In genomic region chr6:122530440-122531046, GRCh38 we compare ENCODE assay signal across 8 cellular contexts. TPM values are rescaled to one million over a fixed set of nuclear protein-coding genes. Genes with fewer than 3 reads are reported as not detected.
DNase-seq lines count a peak whose midpoint lies in the region; ATAC-seq and TF ChIP-seq lines count a peak whose summit lies in the region.

No MANE protein-coding gene starts in this region.

- no peak for TF ChIP-seq EP300 in tibial nerve (IDR thresholded peaks at IDR 0.05)

- DNase-seq in DMS 273 (lab: John Stamatoyannopoulos, UW; ENCODE audit: unreplicated experiment) (peak; percentile 81), NCI-H510A (lab: John Stamatoyannopoulos, UW) (peak; percentile 1), epithelial cell of esophagus (ENCODE audit: low read depth) (peak; percentile 75), tibial nerve (ENCODE audit: low spot score in 2 of 2) (peak in 1 of 2 donors; percentile 81)
- DNase-seq in activated CD4-positive, alpha-beta T cell treated with anti-CD3 and anti-CD28 coated beads, Interleukin-2, amount 10 ng/mL, durations not matched to agents 24 days and 14 days = peak; percentile 88
- DNase-seq in naive thymus-derived CD4-positive, alpha-beta T cell = peak in 8 of 9 donors; percentile 36 to 73 (median 64)

- TF ChIP-seq CTCF in epithelial cell of esophagus (IDR thresholded peaks at IDR 0.05; ENCODE audit: insufficient read depth, low read depth, low read length, missing control alignments) (peak; percentile 99), tibial nerve (IDR thresholded peaks at IDR 0.05) (peak; percentile 72 to 86 (median 83))

- no peaks in the 10 kb centered on the region for H3K4me1 Mint-ChIP-seq in activated CD4-positive, alpha-beta T cell treated with anti-CD3 and anti-CD28 coated beads, Interleukin-2, amount 10 ng/mL, durations not matched to agents 24 days and 14 days
- peaks cover 0 to 8% (median 0%) of the 10 kb centered on the region in 7 donors for H3K4me1 Mint-ChIP-seq in naive thymus-derived CD4-positive, alpha-beta T cell

- no peak overlapping the region for H3K27ac Mint-ChIP-seq in activated CD4-positive, alpha-beta T cell treated with anti-CD3 and anti-CD28 coated beads, Interleukin-2, amount 10 ng/mL, durations not matched to agents 24 days and 14 days
- H3K27ac Mint-ChIP-seq in naive thymus-derived CD4-positive, alpha-beta T cell = no peak overlapping the region

- no peak overlapping the region for H3K27ac ChIP-seq in naive thymus-derived CD4-positive, alpha-beta T cell (ENCODE audit: low read depth, low read length)
- no peak overlapping the region for H3K27ac ChIP-seq in tibial nerve

- POLR2A ChIA-PET in naive thymus-derived CD4-positive, alpha-beta T cell (lab: Charles Lee) = interaction anchor here (0.7 to 1.3 kb wide), 2 partner anchors 59 to 145 kb away, joined by 3 to 7 read pairs; partner anchors contain the start of gene SERINC1

- intact Hi-C loops in activated CD4-positive, alpha-beta T cell treated with anti-CD3 and anti-CD28 coated beads, Interleukin-2, amount 10 ng/mL, durations not matched to agents 24 days and 14 days (cut with micrococcal nuclease) = loop anchor here (1.0 kb wide), 3 partner anchors 38 to 149 kb away; no protein-coding TSS in a partner anchor
- intact Hi-C loops in naive thymus-derived CD4-positive, alpha-beta T cell (cut with micrococcal nuclease) = loop anchor here (1.0 to 5.0 kb wide), 7 partner anchors 38 to 1475 kb away; partner anchors contain the start of gene HSF2 (in 1 of the 2)

- peaks cover 25% of the 10 kb centered on the region for H3K27me3 Mint-ChIP-seq in activated CD4-positive, alpha-beta T cell treated with anti-CD3 and anti-CD28 coated beads, Interleukin-2, amount 10 ng/mL, durations not matched to agents 24 days and 14 days
- H3K27me3 Mint-ChIP-seq in naive thymus-derived CD4-positive, alpha-beta T cell = peaks cover 34 to 48% (median 37%) of the 10 kb centered on the region in 5 donors

- no peaks in the 10 kb centered on the region for H3K9me3 ChIP-seq in naive thymus-derived CD4-positive, alpha-beta T cell (ENCODE audit: control insufficient read depth in 2 of 3, low read length in 3 of 3)
- peaks cover 0 to 8% (median 0%) of the 10 kb centered on the region in 4 donors for H3K9me3 ChIP-seq in tibial nerve

- H3K4me3 Mint-ChIP-seq in activated CD4-positive, alpha-beta T cell treated with anti-CD3 and anti-CD28 coated beads, Interleukin-2, amount 10 ng/mL, durations not matched to agents 24 days and 14 days = no peak overlapping the region
- H3K4me3 Mint-ChIP-seq in naive thymus-derived CD4-positive, alpha-beta T cell = no peak overlapping the region

- H3K27me3 ChIP-seq in naive thymus-derived CD4-positive, alpha-beta T cell (ENCODE audit: control insufficient read depth in 2 of 2, insufficient read depth in 2 of 2, low read length in 2 of 2) = no peaks in the 10 kb centered on the region
- no peaks in the 10 kb centered on the region for H3K27me3 ChIP-seq in tibial nerve

- H3K4me3 ChIP-seq in epithelial cell of esophagus (ENCODE audit: low read length) = no peak overlapping the region
- no peak overlapping the region for H3K4me3 ChIP-seq in naive thymus-derived CD4-positive, alpha-beta T cell (ENCODE audit: low read length)
- H3K4me3 ChIP-seq in tibial nerve = no peak overlapping the region

- peak; percentile 96 for ATAC-seq in GM19438 (IDR thresholded peaks at IDR 0.05; ENCODE audit: low read depth, unreplicated experiment)
- peak; percentile 92 for ATAC-seq in HG03457 (IDR thresholded peaks at IDR 0.05; ENCODE audit: unreplicated experiment)
- peak; percentile 86 for ATAC-seq in naive thymus-derived CD4-positive, alpha-beta T cell

- H3K4me1 ChIP-seq in naive thymus-derived CD4-positive, alpha-beta T cell (ENCODE audit: control insufficient read depth in 2 of 2, insufficient read depth in 2 of 2, low read length in 2 of 2) = no peaks in the 10 kb centered on the region
- no peaks in the 10 kb centered on the region for H3K4me1 ChIP-seq in tibial nerve

- no peaks in the 10 kb centered on the region for H3K9me3 Mint-ChIP-seq in activated CD4-positive, alpha-beta T cell treated with anti-CD3 and anti-CD28 coated beads, Interleukin-2, amount 10 ng/mL, durations not matched to agents 24 days and 14 days
- H3K9me3 Mint-ChIP-seq in naive thymus-derived CD4-positive, alpha-beta T cell = peaks cover 0 to 11% (median 0%) of the 10 kb centered on the region in 11 donors

- no peaks in the 10 kb centered on the region for H3K36me3 Mint-ChIP-seq in activated CD4-positive, alpha-beta T cell treated with anti-CD3 and anti-CD28 coated beads, Interleukin-2, amount 10 ng/mL, durations not matched to agents 24 days and 14 days (ENCODE audit: low read depth)
- H3K36me3 Mint-ChIP-seq in naive thymus-derived CD4-positive, alpha-beta T cell = no peaks in the 10 kb centered on the region

- CTCF ChIA-PET in naive thymus-derived CD4-positive, alpha-beta T cell (lab: Charles Lee) = interaction anchor here (0.6 to 5.4 kb wide), 21 partner anchors 8 to 1099 kb away, joined by 3 to 94 read pairs (median 5); no protein-coding TSS in a partner anchor

- WGBS in tibial nerve, 2 donors = 0% methylated on average over 1 of the region's 1 CpG

- TF ChIP-seq POLR2A in tibial nerve (IDR thresholded peaks at IDR 0.05) = no peak

- H3K36me3 ChIP-seq in naive thymus-derived CD4-positive, alpha-beta T cell (ENCODE audit: control insufficient read depth in 2 of 3, insufficient read depth in 3 of 3, low read length in 3 of 3) = no peaks in the 10 kb centered on the region
- H3K36me3 ChIP-seq in tibial nerve = no peaks in the 10 kb centered on the region

RNA-seq across cellular contexts. Expression of gene SERINC1, which starts 58.9 kb away (rescaled TPM):
- total RNA-seq in activated CD4-positive, alpha-beta T cell treated with anti-CD3 and anti-CD28 coated beads, Interleukin-2, amount 10 ng/mL, durations not matched to agents 24 days and 14 days = 38.6 and 40.9 TPM in 2 replicates
- total RNA-seq in naive thymus-derived CD4-positive, alpha-beta T cell = 100 to 1,000 TPM in 4 of 5 experiments, 10 to 100 TPM in 1; 63.7 to 139 (median 130) TPM
- 100 to 1,000 TPM; 117 to 141 TPM for polyA plus RNA-seq in naive thymus-derived CD4-positive, alpha-beta T cell
- 100 to 1,000 TPM; 167 to 275 (median 248) TPM for total RNA-seq in tibial nerve
